Comparison of ENCODE assay signal across 8 cellular contexts in the genomic region with DNA sequence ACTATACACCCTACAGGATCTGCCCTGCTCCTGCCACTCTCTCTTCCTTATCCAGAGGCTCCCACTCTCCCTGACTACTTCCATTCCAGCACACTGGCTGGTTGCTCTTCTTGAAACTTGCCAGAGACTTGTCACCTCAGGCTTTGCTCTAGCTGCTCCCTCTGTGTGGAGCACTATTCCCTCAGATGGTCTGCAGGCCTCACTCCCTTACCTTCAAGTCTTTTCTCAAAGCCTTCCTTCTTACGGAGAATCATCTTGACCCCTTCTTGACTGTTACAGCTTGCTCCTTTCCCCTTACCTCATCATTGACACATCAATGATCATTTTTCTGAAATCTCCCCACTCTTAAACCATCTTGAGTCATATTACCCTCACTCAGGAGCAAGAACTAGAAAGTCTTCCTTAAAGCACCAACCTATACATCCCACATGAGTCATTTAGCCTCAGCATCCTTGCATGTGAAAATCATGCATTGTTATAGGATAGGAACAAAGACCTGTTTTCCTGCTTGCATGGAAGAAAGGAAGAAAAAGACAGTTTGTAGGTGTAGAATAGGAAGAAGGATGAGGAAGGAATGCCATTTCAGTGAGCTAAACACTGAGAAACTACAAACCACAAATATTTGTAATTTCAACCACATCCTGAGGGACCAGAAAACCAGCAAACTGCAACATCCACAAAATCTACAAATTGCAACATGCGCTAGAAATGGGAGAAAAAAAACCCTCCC. TPM values are rescaled to one million over a fixed set of nuclear protein-coding genes. Genes with fewer than 3 reads are reported as not detected.
DNase-seq lines count a peak whose midpoint lies in the region; ATAC-seq and TF ChIP-seq lines count a peak whose summit lies in the region.

No MANE protein-coding gene starts in this region.

- no peaks in the 10 kb centered on the region for H3K27me3 ChIP-seq in skeletal muscle tissue (ENCODE audit: control insufficient read depth in 3 of 3, insufficient read depth in 3 of 3, low read length in 3 of 3)

- ATAC-seq in GM19351 (IDR thresholded peaks at IDR 0.05; ENCODE audit: unreplicated experiment) = peak; percentile 51
- ATAC-seq in GM21367 (IDR thresholded peaks at IDR 0.05; ENCODE audit: unreplicated experiment) = no peak

- in situ Hi-C loops in astrocyte of the cerebellum (cut with HindIII; ENCODE audit: low sequenced_read_pairs) = no loop called here

- peaks cover 0 to 5% (median 0%) of the 10 kb centered on the region in 3 donors for H3K4me1 ChIP-seq in skeletal muscle tissue (ENCODE audit: control insufficient read depth in 3 of 3, insufficient read depth in 3 of 3, low read length in 3 of 3)

- no peak overlapping the region for H3K4me3 Mint-ChIP-seq in activated T-helper 2 cell treated with anti-CD3 and anti-CD28 coated beads, Interferon-gamma antibody, Interleukin-2, Interleukin-4, amounts not matched to agents 10 μg/mL and 5 μg/mL and 100 μg/mL, durations not matched to agents 14 hours and 24 hours and 36 hours (ENCODE audit: low read depth)

- H3K9me3 Mint-ChIP-seq in activated T-helper 2 cell treated with anti-CD3 and anti-CD28 coated beads, Interferon-gamma antibody, Interleukin-2, Interleukin-4, amounts not matched to agents 10 μg/mL and 5 μg/mL and 100 μg/mL, durations not matched to agents 14 hours and 24 hours and 36 hours = no peaks in the 10 kb centered on the region

- no peaks in the 10 kb centered on the region for H3K27me3 Mint-ChIP-seq in activated T-helper 2 cell treated with anti-CD3 and anti-CD28 coated beads, Interferon-gamma antibody, Interleukin-2, Interleukin-4, amounts not matched to agents 10 μg/mL and 5 μg/mL and 100 μg/mL, durations not matched to agents 14 hours and 24 hours and 36 hours (ENCODE audit: low read depth)

- H3K36me3 ChIP-seq in skeletal muscle tissue (ENCODE audit: control insufficient read depth in 3 of 3, insufficient read depth in 3 of 3, low read length in 3 of 3) = peaks cover 0 to 3% (median 0%) of the 10 kb centered on the region in 3 donors

- TF ChIP-seq CTCF in astrocyte of the cerebellum (IDR thresholded peaks at IDR 0.05; ENCODE audit: low read depth, low read length, missing control alignments) = no peak

- intact Hi-C loops in activated T-helper 2 cell treated with anti-CD3 and anti-CD28 coated beads, Interferon-gamma antibody, Interleukin-2, Interleukin-4, amounts not matched to agents 10 μg/mL and 5 μg/mL and 100 μg/mL, durations not matched to agents 14 hours and 24 hours and 36 hours (cut with micrococcal nuclease) = loop anchor here (1.0 kb wide), 1 partner anchor 9 kb away; no protein-coding TSS in a partner anchor

- no peak overlapping the region for H3K9ac ChIP-seq in skeletal muscle tissue (ENCODE audit: low read depth in 1 of 3, low read length in 3 of 3)

- H3K9me3 ChIP-seq in skeletal muscle tissue (ENCODE audit: control insufficient read depth in 3 of 3, low read length in 3 of 3) = no peaks in the 10 kb centered on the region

- H3K36me3 Mint-ChIP-seq in activated T-helper 2 cell treated with anti-CD3 and anti-CD28 coated beads, Interferon-gamma antibody, Interleukin-2, Interleukin-4, amounts not matched to agents 10 μg/mL and 5 μg/mL and 100 μg/mL, durations not matched to agents 14 hours and 24 hours and 36 hours (ENCODE audit: low read depth) = peaks cover 19% of the 10 kb centered on the region

- H3K27ac Mint-ChIP-seq in activated T-helper 2 cell treated with anti-CD3 and anti-CD28 coated beads, Interferon-gamma antibody, Interleukin-2, Interleukin-4, amounts not matched to agents 10 μg/mL and 5 μg/mL and 100 μg/mL, durations not matched to agents 14 hours and 24 hours and 36 hours = no peak overlapping the region

- H3K4me1 Mint-ChIP-seq in activated T-helper 2 cell treated with anti-CD3 and anti-CD28 coated beads, Interferon-gamma antibody, Interleukin-2, Interleukin-4, amounts not matched to agents 10 μg/mL and 5 μg/mL and 100 μg/mL, durations not matched to agents 14 hours and 24 hours and 36 hours (ENCODE audit: low read depth) = peaks cover 5% of the 10 kb centered on the region

- peak overlapping the region; percentile 3 for H3K27ac ChIP-seq in skeletal muscle tissue (ENCODE audit: low read depth, low read length)

- H3K4me3 ChIP-seq in astrocyte of the cerebellum (ENCODE audit: low read depth, low read length) = no peak overlapping the region
- H3K4me3 ChIP-seq in skeletal muscle tissue (ENCODE audit: low read length in 3 of 3) = no peak overlapping the region

- peak; percentile 17 for DNase-seq in HK-2 (ENCODE audit: unreplicated experiment)
- peak; percentile 73 for DNase-seq in astrocyte of the cerebellum (ENCODE audit: low read depth)
- no peak for DNase-seq in NCI-H2227 (lab: John Stamatoyannopoulos, UW; ENCODE audit: unreplicated experiment)
- no peak for DNase-seq in activated T-helper 2 cell treated with anti-CD3 and anti-CD28 coated beads, Interferon-gamma antibody, Interleukin-2, Interleukin-4, amounts not matched to agents 10 μg/mL and 5 μg/mL and 100 μg/mL, durations not matched to agents 14 hours and 24 hours and 36 hours (ENCODE audit: low spot score)
- no peak for DNase-seq in DMS79 (lab: John Stamatoyannopoulos, UW)

RNA-seq across cellular contexts. Expression of gene ANTXR2, which starts 55.7 kb away (rescaled TPM):
- 45.9 TPM for total RNA-seq in skeletal muscle tissue
- 3.2 and 3.6 TPM in 2 replicates for total RNA-seq in activated T-helper 2 cell treated with anti-CD3 and anti-CD28 coated beads, Interferon-gamma antibody, Interleukin-2, Interleukin-4, amounts not matched to agents 10 μg/mL and 5 μg/mL and 100 μg/mL, durations not matched to agents 14 hours and 24 hours and 36 hours

Comparison
In these comparisons a context has a peak if more than half of its experiments do, and no peak if none do; other contexts are left out.
1. DNase-seq: peak in HK-2 (single experiment) and astrocyte of the cerebellum (single experiment); none in NCI-H2227 (single experiment), activated T-helper 2 cell treated with anti-CD3 and anti-CD28 coated beads, Interferon-gamma antibody, Interleukin-2, Interleukin-4, amounts not matched to agents 10 μg/mL and 5 μg/mL and 100 μg/mL, durations not matched to agents 14 hours and 24 hours and 36 hours (single experiment) and DMS79 (single experiment).
2. RNA of gene ANTXR2, which starts 55.7 kb away (total RNA-seq): 45.9 TPM in skeletal muscle tissue (single experiment); 3.2 to 3.6 TPM in activated T-helper 2 cell treated with anti-CD3 and anti-CD28 coated beads, Interferon-gamma antibody, Interleukin-2, Interleukin-4, amounts not matched to agents 10 μg/mL and 5 μg/mL and 100 μg/mL, durations not matched to agents 14 hours and 24 hours and 36 hours; every median in the first group is over 10 times any median in the second.